In the genomic region with DNA sequence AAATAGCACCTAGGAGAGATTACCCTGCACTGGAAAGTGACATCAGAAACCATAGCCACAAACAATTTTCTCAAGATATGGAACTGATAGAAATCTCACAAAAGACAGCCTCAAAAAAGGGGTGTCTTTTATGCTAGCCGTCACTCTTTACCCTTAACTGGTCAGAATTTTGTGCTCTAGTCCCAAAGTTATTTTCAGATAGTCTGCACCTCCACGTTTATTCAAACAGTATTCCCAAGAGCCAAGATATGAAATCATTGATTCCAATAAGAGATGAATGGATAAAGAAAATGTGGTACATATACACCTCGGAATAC, we compare ENCODE assay signal across 12 cellular contexts.
DNase-seq lines count a peak whose midpoint lies in the region; ATAC-seq, FAIRE-seq and TF ChIP-seq lines count a peak whose summit lies in the region.
"Had no signal": no experiment of that assay in that cellular context is flagged by ENCODE, and none has a peak within 500 bp of the region (broad histone marks: within the 10 kb centered on the region; RNA-seq: fewer than 3 reads in every experiment).

No MANE protein-coding gene starts in this region.

- peak; percentile 92 for FAIRE-seq in D721Med (lab: Jason Lieb, UNC)
- FAIRE-seq: endothelial cell of umbilical vein had no signal

- DNase-seq in D721Med (ENCODE audit: insufficient read length, low spot score) (no peak), pons (ENCODE audit: low spot score) (no peak), NCI-H2196 (lab: John Stamatoyannopoulos, UW; ENCODE audit: unreplicated experiment) (no peak), erythroblast (lab: John Stamatoyannopoulos, UW) (no peak), NCI-H345 (lab: John Stamatoyannopoulos, UW) (no peak)
- DNase-seq: activated CD4-positive, alpha-beta T cell treated with anti-CD3 and anti-CD28 coated beads, Interleukin-2, amount 10 ng/mL, durations not matched to agents 7 days and 5 days; AML-193; amniotic stem cell had no signal

- peak; percentile 70 for ATAC-seq in GM19043 (IDR thresholded peaks at IDR 0.05; ENCODE audit: low read depth, unreplicated experiment)
- ATAC-seq in HG02763 (IDR thresholded peaks at IDR 0.05; ENCODE audit: unreplicated experiment) = peak; percentile 72
- ATAC-seq in HG03565 (IDR thresholded peaks at IDR 0.05; ENCODE audit: unreplicated experiment) = peak; percentile 68

- no peak for TF ChIP-seq CTCF in D721Med (IDR thresholded peaks at IDR 0.05; ENCODE audit: insufficient read depth, missing control alignments)

- no peak for TF ChIP-seq POLR2A in erythroblast (IDR thresholded peaks at IDR 0.05; ENCODE audit: low read length)
